Comparison of ENCODE assay signal across 17 cellular contexts in genomic region chr18:23531912-23532311, GRCh38.
"Had no signal": no experiment of that assay in that cellular context is flagged by ENCODE, and none has a peak within 500 bp of the region (broad histone marks: within the 10 kb centered on the region; RNA-seq: fewer than 3 reads in every experiment).

No MANE protein-coding gene starts in this region.

- H3K9me3 ChIP-seq: left lung, neutrophil, right lobe of liver, suprapubic skin had no signal

- H3K4me1 Mint-ChIP-seq: activated CD4-positive, alpha-beta T cell treated with anti-CD3 and anti-CD28 coated beads, Interleukin-2, amount 10 ng/mL, durations not matched to agents 7 days and 5 days; WTC11 had no signal

- DNase-seq: activated CD4-positive, alpha-beta T cell treated with anti-CD3 and anti-CD28 coated beads, Interleukin-2, amount 10 ng/mL, durations not matched to agents 7 days and 5 days; activated CD8-positive, alpha-beta memory T cell treated with anti-CD3 and anti-CD28 coated beads, Interleukin-2, amount 10 ng/mL, durations not matched to agents 7 days and 5 days; activated T-cell treated with anti-CD3 and anti-CD28 coated beads, Interleukin-2, amount 50 U/mL, for 48 hours; central memory CD4-positive, alpha-beta T cell; cortex of kidney; effector memory CD8-positive, alpha-beta T cell; left lung; mesendoderm; posterior cingulate gyrus; right lobe of liver; SHP77 treated with DMSO at 0.1 percent for 48 hours; stimulated activated naive CD8-positive, alpha-beta T cell treated with anti-CD3 and anti-CD28 coated beads, Interleukin-15, Interleukin-2, amounts not matched to agents 100 U/mL and 50 U/mL, for 24 hours had no signal

- ATAC-seq: activated CD8-positive, alpha-beta memory T cell treated with anti-CD3 and anti-CD28 coated beads, Interleukin-2, amount 10 ng/mL, durations not matched to agents 7 days and 5 days; effector memory CD8-positive, alpha-beta T cell; left lung; stimulated activated naive CD8-positive, alpha-beta T cell treated with anti-CD3 and anti-CD28 coated beads, Interleukin-15, Interleukin-2, amounts not matched to agents 100 U/mL and 50 U/mL, for 24 hours; WTC11 had no signal

- H3K27me3 Mint-ChIP-seq: activated CD4-positive, alpha-beta T cell treated with anti-CD3 and anti-CD28 coated beads, Interleukin-2, amount 10 ng/mL, durations not matched to agents 7 days and 5 days; activated CD8-positive, alpha-beta memory T cell treated with anti-CD3 and anti-CD28 coated beads, Interleukin-2, amount 10 ng/mL, durations not matched to agents 7 days and 5 days; effector memory CD8-positive, alpha-beta T cell; type B pancreatic cell had no signal

- H3K27ac Mint-ChIP-seq: activated CD4-positive, alpha-beta T cell treated with anti-CD3 and anti-CD28 coated beads, Interleukin-2, amount 10 ng/mL, durations not matched to agents 7 days and 5 days; activated CD8-positive, alpha-beta memory T cell treated with anti-CD3 and anti-CD28 coated beads, Interleukin-2, amount 10 ng/mL, durations not matched to agents 7 days and 5 days; T-helper 1 cell treated with Interleukin-12 subunit alpha and Interleukin-12 subunit beta and Interleukin-4 antibody, amounts not matched to agents 30 μg/mL and 1 μg/mL, for 36 hours; WTC11 had no signal

- H3K27ac ChIP-seq: left lung, neutrophil, right lobe of liver, suprapubic skin had no signal

- H3K27me3 ChIP-seq: left lung, neutrophil, right lobe of liver, suprapubic skin had no signal

- H3K9me3 Mint-ChIP-seq: activated CD4-positive, alpha-beta T cell treated with anti-CD3 and anti-CD28 coated beads, Interleukin-2, amount 10 ng/mL, durations not matched to agents 7 days and 5 days; effector memory CD8-positive, alpha-beta T cell; T-helper 1 cell treated with Interleukin-12 subunit alpha and Interleukin-12 subunit beta and Interleukin-4 antibody, amounts not matched to agents 30 μg/mL and 1 μg/mL, for 36 hours; type B pancreatic cell; WTC11 had no signal

- H3K4me3 Mint-ChIP-seq: activated CD4-positive, alpha-beta T cell treated with anti-CD3 and anti-CD28 coated beads, Interleukin-2, amount 10 ng/mL, durations not matched to agents 7 days and 5 days; activated CD8-positive, alpha-beta memory T cell treated with anti-CD3 and anti-CD28 coated beads, Interleukin-2, amount 10 ng/mL, durations not matched to agents 7 days and 5 days; effector memory CD8-positive, alpha-beta T cell; T-helper 1 cell treated with Interleukin-12 subunit alpha and Interleukin-12 subunit beta and Interleukin-4 antibody, amounts not matched to agents 30 μg/mL and 1 μg/mL, for 36 hours; type B pancreatic cell; WTC11 had no signal

- H3K4me3 ChIP-seq: left lung, right lobe of liver, suprapubic skin had no signal
